In the genomic region with DNA sequence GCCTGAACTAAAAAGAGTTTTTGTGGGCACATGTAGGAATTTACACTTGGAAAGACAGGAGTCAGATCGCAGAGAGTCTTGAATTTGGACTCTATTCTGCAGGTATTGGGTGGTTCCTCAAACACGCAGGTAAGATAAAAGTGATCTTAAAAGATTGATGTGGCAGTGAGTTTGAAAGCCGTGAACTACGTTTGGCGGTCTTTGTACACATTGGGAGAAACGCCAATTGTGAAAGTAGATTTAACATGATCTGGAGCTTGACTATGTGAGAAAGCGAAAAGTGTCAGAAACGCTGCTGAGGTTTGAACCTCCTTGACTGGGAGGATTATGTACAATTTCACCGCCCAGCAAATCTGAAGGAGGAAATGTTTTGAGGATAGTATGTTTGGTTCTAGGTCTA, we compare ENCODE assay signal across 10 cellular contexts. TPM values are rescaled to one million over a fixed set of nuclear protein-coding genes. Genes with fewer than 3 reads are reported as not detected.
DNase-seq lines count a peak whose midpoint lies in the region; ATAC-seq and TF ChIP-seq lines count a peak whose summit lies in the region.
"Had no signal": no experiment of that assay in that cellular context is flagged by ENCODE, and none has a peak within 500 bp of the region (broad histone marks: within the 10 kb centered on the region; RNA-seq: fewer than 3 reads in every experiment).

No MANE protein-coding gene starts in this region.

- H3K79me2 ChIP-seq in GM23338 (replicated peaks; ENCODE audit: insufficient read depth), result peaks cover 23% of the 10 kb centered on the region
- peaks cover 25% of the 10 kb centered on the region for H3K79me2 ChIP-seq in OCI-LY1 (ENCODE audit: insufficient read depth, low read length)

- peak overlapping the region; percentile 96 for H3K4me3 Mint-ChIP-seq in GM23338

- peaks cover 17% of the 10 kb centered on the region for H3K4me1 Mint-ChIP-seq in GM23338

- H3K4me3 ChIP-seq in GM23338 (peak overlapping the region; percentile 88), OCI-LY1 (ENCODE audit: low read depth, low read length, poor library complexity, severe bottlenecking) (peak overlapping the region; percentile 66), duodenal mucosa (ENCODE audit: low read depth in 1 of 2, low read length in 2 of 2) (peak overlapping the region; percentile 88 to 96), neutrophil (ENCODE audit: low read depth in 1 of 2, low read length in 1 of 2) (peak overlapping the region; percentile 85 to 99), testis (no peak overlapping the region)

- peaks cover 21% of the 10 kb centered on the region for H3K4me1 ChIP-seq in GM23338 (ENCODE audit: insufficient read depth)
- H3K4me1 ChIP-seq in OCI-LY1 (ENCODE audit: insufficient read depth, low read length, severe bottlenecking), result peaks cover 19% of the 10 kb centered on the region
- H3K4me1 ChIP-seq in duodenal mucosa (ENCODE audit: control insufficient read depth in 1 of 2, insufficient read depth in 2 of 2, low read length in 2 of 2), result peaks cover 15 to 19% of the 10 kb centered on the region in 2 donors
- peaks cover 39 to 47% of the 10 kb centered on the region in 2 experiments for H3K4me1 ChIP-seq in neutrophil (ENCODE audit: control insufficient read depth in 1 of 2, insufficient read depth in 1 of 2, low read depth in 1 of 2, low read length in 1 of 2)
- peaks cover 6% of the 10 kb centered on the region for H3K4me1 ChIP-seq in testis

- TF ChIP-seq CTCF in GM23338 (conservative IDR thresholded peaks at IDR 0.05; ENCODE audit: low read depth in 2 of 2) (no peak), OCI-LY1 (IDR thresholded peaks at IDR 0.05; ENCODE audit: low read length) (no peak), neutrophil (IDR thresholded peaks at IDR 0.05) (no peak), testis (IDR thresholded peaks at IDR 0.05) (no peak)

- intact Hi-C loops in testis (cut with DNase I; ENCODE audit: low total_unique reads), result no loop called here

- H2AFZ ChIP-seq in GM23338, result peak overlapping the region; percentile 94; the same call in 1 of the 2 replicates
- H2AFZ ChIP-seq in OCI-LY1 (ENCODE audit: low read length), result no peak overlapping the region

- H3K9ac ChIP-seq in OCI-LY1 (ENCODE audit: low read length) (peak overlapping the region; percentile 60; the same call in 1 of the 2 replicates), duodenal mucosa (ENCODE audit: low read depth in 1 of 2, low read length in 2 of 2) (peak overlapping the region; percentile 85 to 95)

- 52 to 67% methylated on average over 9 of the region's 9 CpGs for WGBS in testis, 2 donors

- H4K20me1 ChIP-seq in GM23338 (replicated peaks; ENCODE audit: insufficient read depth) (no peaks in the 10 kb centered on the region), OCI-LY1 (ENCODE audit: insufficient read depth, low read length) (no peaks in the 10 kb centered on the region)

- H3K36me3 ChIP-seq in GM23338 (ENCODE audit: insufficient read depth) (no peaks in the 10 kb centered on the region), OCI-LY1 (ENCODE audit: insufficient read depth, low read length) (peaks cover 4% of the 10 kb centered on the region; the same call in 1 of the 2 replicates), duodenal mucosa (ENCODE audit: control insufficient read depth in 1 of 2, insufficient read depth in 2 of 2, low read length in 2 of 2) (no peaks in the 10 kb centered on the region), neutrophil (no peaks in the 10 kb centered on the region), testis (ENCODE audit: low read depth, missing control alignments) (no peaks in the 10 kb centered on the region)

- peaks cover 3% of the 10 kb centered on the region; the same call in 2 of the 3 replicates for H3K9me3 Mint-ChIP-seq in GM23338

- H3K4me2 ChIP-seq in GM23338, result peak overlapping the region; percentile 76
- peak overlapping the region; percentile 82 for H3K4me2 ChIP-seq in OCI-LY1 (ENCODE audit: low read length)

- ATAC-seq in GM23338, result no peak
- ATAC-seq: Right ventricle myocardium inferior had no signal

- peaks cover 4% of the 10 kb centered on the region; the same call in 1 of the 3 replicates for H3K36me3 Mint-ChIP-seq in GM23338 (ENCODE audit: low read depth)

- peak overlapping the region; percentile 99; the same call in 1 of the 2 replicates for H3K27ac Mint-ChIP-seq in GM23338

- peaks cover 11% of the 10 kb centered on the region for H3K27me3 Mint-ChIP-seq in GM23338 (ENCODE audit: insufficient read depth, low read depth, poor library complexity)

- DNase-seq in GM23338 (ENCODE audit: low spot score) (no peak), testis (no peak), NCI-H748 treated with DMSO at 0.1 percent for 48 hours (lab: John Stamatoyannopoulos, UW) (no peak), hippocampal formation (lab: John Stamatoyannopoulos, UW) (no peak)
- DNase-seq: NCI-H1417; stimulated activated CD4-positive, alpha-beta T cell treated with anti-CD3 and anti-CD28 coated beads, Interleukin-4, amount 100 ng/mL, for 4 hours had no signal

- H3F3A ChIP-seq in GM23338 (replicated peaks; ENCODE audit: low read depth) (0 out of 2 replicates have a peak, but pooled peaks cover 5% of the 10 kb centered on the region), OCI-LY1 (ENCODE audit: insufficient read depth, low read length) (no peaks in the 10 kb centered on the region)

- no peaks in the 10 kb centered on the region for H3K27me3 ChIP-seq in GM23338 (ENCODE audit: insufficient read depth)
- H3K27me3 ChIP-seq in OCI-LY1 (ENCODE audit: insufficient read depth, low read length), result no peaks in the 10 kb centered on the region
- H3K27me3 ChIP-seq in duodenal mucosa (ENCODE audit: control insufficient read depth in 1 of 2, insufficient read depth in 2 of 2, low read length in 2 of 2), result no peaks in the 10 kb centered on the region
- H3K27me3 ChIP-seq in neutrophil, result no peaks in the 10 kb centered on the region
- H3K27me3 ChIP-seq in testis, result no peaks in the 10 kb centered on the region

- H3K9me2 ChIP-seq in GM23338 (ENCODE audit: insufficient read depth) (no peaks in the 10 kb centered on the region), OCI-LY1 (ENCODE audit: low read depth, low read length) (no peaks in the 10 kb centered on the region)

- no peak for TF ChIP-seq POLR2A in testis (IDR thresholded peaks at IDR 0.05)

- H3K9me3 ChIP-seq in OCI-LY1 (ENCODE audit: low read length) (no peaks in the 10 kb centered on the region; the same call in 1 of the 2 replicates), duodenal mucosa (ENCODE audit: control insufficient read depth in 1 of 2, low read length in 2 of 2) (no peaks in the 10 kb centered on the region), neutrophil (no peaks in the 10 kb centered on the region), testis (no peaks in the 10 kb centered on the region)

- peak overlapping the region; percentile 87; the same call in 1 of the 2 replicates for H3K27ac ChIP-seq in GM23338 (ENCODE audit: low read depth)
- H3K27ac ChIP-seq in OCI-LY1 (ENCODE audit: low read depth, low read length, poor library complexity, severe bottlenecking), result peak overlapping the region; percentile 82
- H3K27ac ChIP-seq in duodenal mucosa (ENCODE audit: low read depth, low read length), result no peak overlapping the region
- H3K27ac ChIP-seq in neutrophil, result peak overlapping the region; percentile 95
- no peak overlapping the region for H3K27ac ChIP-seq in testis

TF ChIP-seq in GM23338, 12 proteins besides CTCF, POLR2A, EP300 and RAD21:
- no peak for TF ChIP-seq EZH2phosphoT487 (IDR thresholded peaks at IDR 0.05; ENCODE audit: unreplicated experiment)
TF ChIP-seq in GM23338: peak in this region for 0.

RNA-seq across cellular contexts. Expression of a gene that starts 1.5 kb away (rescaled TPM):
- total RNA-seq in GM23338 (2014; rRNA removed; shearing (Covaris generic)), result 38.3 and 43.5 TPM in 2 replicates
- polyA plus RNA-seq in GM23338 (2016; fragmentation: Nextera tagmentation; extraction: Ambion mirVana) (12.4 and 16.2 TPM in 2 replicates), testis (ENCODE audit: insufficient read depth, low read depth, low replicate concordance) (37.8 TPM)
- 10 to 100 TPM; 19.9 to 26.9 TPM for total RNA-seq in testis

Comparison
In these comparisons a context has a peak if more than half of its experiments do, and no peak if none do; other contexts are left out.
1. H3K27ac ChIP-seq: peak in GM23338 (single experiment), OCI-LY1 (single experiment) and neutrophil (single experiment); none in duodenal mucosa (single experiment) and testis (0 of 2).
2. H3K4me3 ChIP-seq: peak in GM23338 (single experiment), OCI-LY1 (single experiment), duodenal mucosa (2 of 2) and neutrophil (2 of 2); none in testis (0 of 2).